11 cellular contexts compared by ENCODE assay signal in genomic region chr17:2926019-2926650, GRCh38.
DNase-seq lines count a peak whose midpoint lies in the region; ATAC-seq, FAIRE-seq and TF ChIP-seq lines count a peak whose summit lies in the region.
"Had no signal": no experiment of that assay in that cellular context is flagged by ENCODE, and none has a peak within 500 bp of the region (broad histone marks: within the 10 kb centered on the region; RNA-seq: fewer than 3 reads in every experiment).

No MANE protein-coding gene starts in this region.

- H3K27me3 ChIP-seq in pancreas = no peaks in the 10 kb centered on the region

- H3K36me3 ChIP-seq in pancreas = no peaks in the 10 kb centered on the region

- H3K27me3 Mint-ChIP-seq in activated naive CD4-positive, alpha-beta T cell treated with anti-CD3 and anti-CD28 coated beads, Interleukin-2, amount 10 ng/mL, durations not matched to agents 7 days and 5 days = no peaks in the 10 kb centered on the region

- H3K4me1 ChIP-seq in pancreas = peaks cover 0 to 2% (median 0%) of the 10 kb centered on the region in 3 donors

- H3K9me3 ChIP-seq in pancreas = no peaks in the 10 kb centered on the region

- DNase-seq in GF-D8 (lab: John Stamatoyannopoulos, UW) (peak; percentile 3), RPMI7951 (ENCODE audit: low read depth) (peak; percentile 89), epithelial cell of prostate (ENCODE audit: low read depth, low spot score) (peak; percentile 84), pancreas (peak in 2 of 6 donors; percentile 42 to 60), amygdala (lab: John Stamatoyannopoulos, UW) (no peak)
- no peak for DNase-seq in activated naive CD4-positive, alpha-beta T cell treated with anti-CD3 and anti-CD28 coated beads, Interleukin-2, amount 10 ng/mL, durations not matched to agents 7 days and 5 days
- DNase-seq: activated CD4-positive, CD25-positive, alpha-beta regulatory T cell treated with anti-CD3 and anti-CD28 coated beads, Interleukin-2, amount 50 U/mL, for 72 hours; activated naive CD4-positive, alpha-beta T cell treated with anti-CD3 and anti-CD28 coated beads for 36 hours had no signal

- intact Hi-C loops in pancreas (cut with DNase I) = loop anchor here in 1 of 3 donors (5.0 kb wide), 1 partner anchor 79 kb away; no protein-coding TSS in a partner anchor

- no peak for FAIRE-seq in pancreas (lab: Jason Lieb, UNC)
- FAIRE-seq: endometrium had no signal

- ATAC-seq in pancreas = peak; percentile 22 to 42 (median 24)
- no peak for ATAC-seq in HG03139 (IDR thresholded peaks at IDR 0.05; ENCODE audit: unreplicated experiment)
- no peak for ATAC-seq in GM21515 (IDR thresholded peaks at IDR 0.05; ENCODE audit: unreplicated experiment)

- no peaks in the 10 kb centered on the region for H3K9me3 Mint-ChIP-seq in activated naive CD4-positive, alpha-beta T cell treated with anti-CD3 and anti-CD28 coated beads, Interleukin-2, amount 10 ng/mL, durations not matched to agents 7 days and 5 days
- H3K9me3 Mint-ChIP-seq: activated naive CD4-positive, alpha-beta T cell treated with anti-CD3 and anti-CD28 coated beads for 36 hours had no signal

- CTCF ChIA-PET in activated naive CD4-positive, alpha-beta T cell treated with anti-CD3 and anti-CD28 coated beads, Interleukin-2, amount 10 ng/mL, durations not matched to agents 7 days and 5 days (lab: Charles Lee) = interaction anchor here (0.6 to 0.7 kb wide), 2 partner anchors 87 to 195 kb away, joined by 3 to 5 read pairs; no protein-coding TSS in a partner anchor

- no peak overlapping the region for H3K27ac Mint-ChIP-seq in activated naive CD4-positive, alpha-beta T cell treated with anti-CD3 and anti-CD28 coated beads, Interleukin-2, amount 10 ng/mL, durations not matched to agents 7 days and 5 days
- H3K27ac Mint-ChIP-seq: activated naive CD4-positive, alpha-beta T cell treated with anti-CD3 and anti-CD28 coated beads for 36 hours had no signal

- H3K4me1 Mint-ChIP-seq in activated naive CD4-positive, alpha-beta T cell treated with anti-CD3 and anti-CD28 coated beads, Interleukin-2, amount 10 ng/mL, durations not matched to agents 7 days and 5 days = peaks cover 6% of the 10 kb centered on the region

- H3K4me3 Mint-ChIP-seq in activated naive CD4-positive, alpha-beta T cell treated with anti-CD3 and anti-CD28 coated beads, Interleukin-2, amount 10 ng/mL, durations not matched to agents 7 days and 5 days = no peak overlapping the region
- H3K4me3 Mint-ChIP-seq: activated naive CD4-positive, alpha-beta T cell treated with anti-CD3 and anti-CD28 coated beads for 36 hours had no signal

- H3K27ac ChIP-seq in epithelial cell of prostate = peak overlapping the region; percentile 98
- H3K27ac ChIP-seq in pancreas = no peak overlapping the region

- no peaks in the 10 kb centered on the region for H3K36me3 Mint-ChIP-seq in activated naive CD4-positive, alpha-beta T cell treated with anti-CD3 and anti-CD28 coated beads, Interleukin-2, amount 10 ng/mL, durations not matched to agents 7 days and 5 days

- H3K4me3 ChIP-seq in pancreas = no peak overlapping the region

- WGBS in pancreas, 2 donors = 54 to 68% methylated on average over 14 of the region's 14 CpGs

- no peak for TF ChIP-seq CTCF in pancreas (IDR thresholded peaks at IDR 0.05)

Comparison
In these comparisons a context has a peak if more than half of its experiments do, and no peak if none do; other contexts are left out.
1. DNase-seq: peak in GF-D8 (single experiment), RPMI7951 (single experiment) and epithelial cell of prostate (single experiment); none in amygdala (0 of 56) and activated naive CD4-positive, alpha-beta T cell treated with anti-CD3 and anti-CD28 coated beads, Interleukin-2, amount 10 ng/mL, durations not matched to agents 7 days and 5 days (single experiment).
2. ATAC-seq: peak in pancreas (4 of 4); none in HG03139 (single experiment) and GM21515 (single experiment).